Comparison of ENCODE assay signal across 29 cellular contexts in genomic region chr5:148880696-148881095, GRCh38.
"Had no signal": no experiment of that assay in that cellular context is flagged by ENCODE, and none has a peak within 500 bp of the region (broad histone marks: within the 10 kb centered on the region; RNA-seq: fewer than 3 reads in every experiment).

No MANE protein-coding gene starts in this region.

- H3K4me3 Mint-ChIP-seq: activated naive CD4-positive, alpha-beta T cell treated with anti-CD3 and anti-CD28 coated beads for 36 hours; activated naive CD8-positive, alpha-beta T cell treated with anti-CD3 and anti-CD28 coated beads, Interleukin-2, amount 10 ng/mL, durations not matched to agents 7 days and 5 days; activated T-helper 1 cell treated with anti-CD3 and anti-CD28 coated beads, Interleukin-12 subunit alpha, Interleukin-12 subunit beta, Interleukin-2, Interleukin-4 antibody, amounts not matched to agents 30 ng/mL and 10 ng/mL and 1 ng/mL, durations not matched to agents 14 hours and 24 hours and 36 hours; naive thymus-derived CD8-positive, alpha-beta T cell; T-helper 2 cell treated with Interferon-gamma antibody and Interleukin-4, amounts not matched to agents 5 μg/mL and 100 μg/mL, for 36 hours had no signal

- H3K9me3 Mint-ChIP-seq: activated naive CD4-positive, alpha-beta T cell treated with anti-CD3 and anti-CD28 coated beads for 36 hours; activated T-helper 1 cell treated with anti-CD3 and anti-CD28 coated beads, Interleukin-12 subunit alpha, Interleukin-12 subunit beta, Interleukin-2, Interleukin-4 antibody, amounts not matched to agents 30 ng/mL and 10 ng/mL and 1 ng/mL, durations not matched to agents 14 hours and 24 hours and 36 hours; T-helper 2 cell treated with Interferon-gamma antibody and Interleukin-4, amounts not matched to agents 5 μg/mL and 100 μg/mL, for 36 hours had no signal

- H3K27me3 Mint-ChIP-seq: progenitor cell of endocrine pancreas had no signal

- ATAC-seq: esophagus mucosa; foreskin keratinocyte; heart right ventricle; left lobe of liver; lower lobe of right lung; naive thymus-derived CD8-positive, alpha-beta T cell; right lobe of liver had no signal

- H3K4me1 ChIP-seq: foreskin keratinocyte, right lobe of liver, testis, transverse colon had no signal

- H3K4me1 Mint-ChIP-seq: activated naive CD8-positive, alpha-beta T cell treated with anti-CD3 and anti-CD28 coated beads, Interleukin-2, amount 10 ng/mL, durations not matched to agents 7 days and 5 days; naive thymus-derived CD8-positive, alpha-beta T cell had no signal

- DNase-seq: activated CD4-positive, alpha-beta T cell treated with anti-CD3 and anti-CD28 coated beads for 4 hours; activated CD4-positive, alpha-beta T cell treated with anti-CD3 and anti-CD28 coated beads, Interleukin-2, amount 50 U/mL, for 48 hours; activated CD8-positive, alpha-beta memory T cell treated with anti-CD3 and anti-CD28 coated beads, Interleukin-2, amount 50 U/mL, for 4 hours; activated effector memory CD4-positive, alpha-beta T cell treated with anti-CD3 and anti-CD28 coated beads, Interleukin-2, amount 50 U/mL, for 16 hours; activated naive CD4-positive, alpha-beta T cell treated with anti-CD3 and anti-CD28 coated beads for 36 hours; activated naive CD8-positive, alpha-beta T cell treated with anti-CD3 and anti-CD28 coated beads, Interleukin-2, amount 10 ng/mL, durations not matched to agents 7 days and 5 days; activated T-cell treated with anti-CD3 and anti-CD28 coated beads, Interleukin-2, amount 50 U/mL, for 1 hour; amniotic stem cell; brain microvascular endothelial cell; cortex of kidney; foreskin keratinocyte; heart right ventricle; kidney glomerular epithelial cell; lower lobe of right lung; mesenchymal stem cell; naive thymus-derived CD8-positive, alpha-beta T cell; ovary; right lobe of liver; stimulated activated CD4-positive, alpha-beta T cell treated with anti-CD3 and anti-CD28 coated beads, Interleukin-2, amount 100 ng/mL, for 48 hours; stimulated activated naive CD4-positive, alpha-beta T cell treated with Interleukin-2 at 50 U/mL for 16 hours; testis; transverse colon had no signal

- H3K4me3 ChIP-seq: heart right ventricle, lower lobe of right lung, ovary, right lobe of liver, testis, transverse colon had no signal

- H3K36me3 Mint-ChIP-seq: activated naive CD8-positive, alpha-beta T cell treated with anti-CD3 and anti-CD28 coated beads, Interleukin-2, amount 10 ng/mL, durations not matched to agents 7 days and 5 days; naive thymus-derived CD8-positive, alpha-beta T cell had no signal

- H3K27ac Mint-ChIP-seq: activated naive CD4-positive, alpha-beta T cell treated with anti-CD3 and anti-CD28 coated beads for 36 hours; activated naive CD8-positive, alpha-beta T cell treated with anti-CD3 and anti-CD28 coated beads, Interleukin-2, amount 10 ng/mL, durations not matched to agents 7 days and 5 days; activated T-helper 1 cell treated with anti-CD3 and anti-CD28 coated beads, Interleukin-12 subunit alpha, Interleukin-12 subunit beta, Interleukin-2, Interleukin-4 antibody, amounts not matched to agents 30 ng/mL and 10 ng/mL and 1 ng/mL, durations not matched to agents 14 hours and 24 hours and 36 hours; progenitor cell of endocrine pancreas; T-helper 2 cell treated with Interferon-gamma antibody and Interleukin-4, amounts not matched to agents 5 μg/mL and 100 μg/mL, for 36 hours had no signal

- H3K9me3 ChIP-seq: heart right ventricle, lower lobe of right lung, neutrophil, ovary, right lobe of liver, testis, transverse colon had no signal

- H3K27ac ChIP-seq: brain microvascular endothelial cell, foreskin keratinocyte, heart right ventricle, lower lobe of right lung, neutrophil, ovary, right lobe of liver, testis, transverse colon, VCaP had no signal

- H3K27me3 ChIP-seq: brain microvascular endothelial cell, foreskin keratinocyte, heart right ventricle, neutrophil, right lobe of liver, testis, transverse colon had no signal

- H3K36me3 ChIP-seq: brain microvascular endothelial cell, heart right ventricle, lower lobe of right lung, neutrophil, ovary, right lobe of liver, transverse colon had no signal
